In the genomic region with DNA sequence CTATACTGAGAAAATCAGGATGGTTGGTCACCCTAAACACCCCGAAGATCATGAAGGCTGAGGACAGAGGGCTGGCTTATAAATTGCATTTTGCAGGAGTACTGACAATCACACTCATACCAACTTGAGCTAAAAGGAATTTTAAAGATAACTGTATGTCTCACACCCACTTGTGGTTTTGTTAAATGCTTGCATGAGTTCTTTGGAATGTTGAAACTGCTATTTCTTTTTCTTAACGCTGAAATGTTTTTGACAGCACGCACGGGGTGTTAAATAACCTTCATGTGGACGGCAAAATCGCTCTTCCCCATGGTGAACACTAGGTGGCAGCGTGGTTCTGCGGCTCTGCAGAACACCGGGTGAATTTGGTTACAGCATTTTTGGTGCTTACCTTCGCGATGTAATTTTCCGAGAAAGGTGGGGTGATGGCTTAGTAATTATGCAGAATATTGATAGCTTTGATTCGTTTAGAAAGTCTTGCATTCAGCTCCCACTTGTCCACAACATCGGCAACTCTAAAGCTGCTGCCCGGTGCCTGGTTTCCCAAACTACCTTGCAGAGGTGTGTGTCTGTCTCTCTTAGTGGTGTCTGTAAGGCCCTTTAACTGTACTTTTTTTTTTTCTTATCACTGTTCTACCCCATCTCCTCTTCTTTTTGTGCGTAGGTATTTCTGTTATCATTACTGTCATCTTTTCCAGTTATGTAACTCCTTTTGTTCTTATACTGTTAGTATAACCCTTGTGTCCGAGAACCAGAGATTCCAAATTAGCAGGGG, we compare ENCODE assay signal across 8 cellular contexts. TPM values are rescaled to one million over a fixed set of nuclear protein-coding genes. Genes with fewer than 3 reads are reported as not detected.
A peak's percentile ranks its signal among the peaks of the same experiment; 100 is the strongest.
DNase-seq lines count a peak whose midpoint lies in the region; ATAC-seq lines count a peak whose summit lies in the region.

No MANE protein-coding gene starts in this region.

- no peak overlapping the region for H3K23ac ChIP-seq in mesendoderm (ENCODE audit: low read length)

- no peaks in the 10 kb centered on the region for H3K36me3 ChIP-seq in effector memory CD4-positive, alpha-beta T cell (ENCODE audit: control insufficient read depth, insufficient read depth, low read length)
- H3K36me3 ChIP-seq in mesendoderm (ENCODE audit: control insufficient read depth, insufficient read depth, low read length), result no peaks in the 10 kb centered on the region

- H3K4me1 ChIP-seq in effector memory CD4-positive, alpha-beta T cell (ENCODE audit: control insufficient read depth, insufficient read depth, low read length, poor library complexity, severe bottlenecking), result no peaks in the 10 kb centered on the region
- H3K4me1 ChIP-seq in mesendoderm (ENCODE audit: control insufficient read depth, low read depth, low read length), result peaks cover 3% of the 10 kb centered on the region

- no peaks in the 10 kb centered on the region for H3K27me3 ChIP-seq in effector memory CD4-positive, alpha-beta T cell (replicated peaks; ENCODE audit: control insufficient read depth, insufficient read depth, low read length, poor library complexity, severe bottlenecking)
- H3K27me3 ChIP-seq in mesendoderm (ENCODE audit: insufficient read depth, low read length, poor library complexity), result no peaks in the 10 kb centered on the region

- H4K8ac ChIP-seq in mesendoderm (ENCODE audit: low read depth, low read length), result no peak overlapping the region

- H3K27ac ChIP-seq in effector memory CD4-positive, alpha-beta T cell (ENCODE audit: insufficient read depth, low read length, poor library complexity, severe bottlenecking), result no peak overlapping the region
- H3K27ac ChIP-seq in mesendoderm (ENCODE audit: low read depth, low read length), result no peak overlapping the region

- DNase-seq in DMS153 treated with DMSO at 0.1 percent for 48 hours (lab: John Stamatoyannopoulos, UW; ENCODE audit: unreplicated experiment) (peak; percentile 27), NCI-H748 treated with DMSO at 0.1 percent for 48 hours (lab: John Stamatoyannopoulos, UW) (peak; percentile 30), mesendoderm (peak; percentile 71)
- DNase-seq in activated CD4-positive, alpha-beta T cell treated with anti-CD3 and anti-CD28 coated beads, Interleukin-2, amount 50 U/mL, for 48 hours, result peak; percentile 33 to 55
- peak; percentile 1 to 27 (median 7) for DNase-seq in effector memory CD4-positive, alpha-beta T cell
- DNase-seq in stimulated activated CD8-positive, alpha-beta memory T cell treated with anti-CD3 and anti-CD28 coated beads, Interleukin-2, amount 100 ng/mL, for 48 hours (ENCODE audit: low read depth in 2 of 2), result peak; percentile 6 to 16

- no peaks in the 10 kb centered on the region for H3K79me1 ChIP-seq in mesendoderm (ENCODE audit: low read length)

- H2BK120ac ChIP-seq in mesendoderm (ENCODE audit: low read depth, low read length), result no peak overlapping the region

- H3K4ac ChIP-seq in mesendoderm (ENCODE audit: low read depth, low read length), result no peak overlapping the region

- H2BK15ac ChIP-seq in mesendoderm (replicated peaks; ENCODE audit: low read depth), result no peak overlapping the region

- H3K4me2 ChIP-seq in mesendoderm (ENCODE audit: low read length), result no peak overlapping the region

- H3K79me2 ChIP-seq in mesendoderm (ENCODE audit: control insufficient read depth, insufficient read depth, low read length), result no peaks in the 10 kb centered on the region

- H3K9me3 ChIP-seq in effector memory CD4-positive, alpha-beta T cell (ENCODE audit: control insufficient read depth, low read length), result no peaks in the 10 kb centered on the region

- no CpG with 5 or more reads among the region's 17 CpGs for WGBS in mesendoderm (ENCODE audit: extremely low coverage, insufficient coverage, low lambda C conversion rate)

- H3K18ac ChIP-seq in mesendoderm (ENCODE audit: low read length), result no peak overlapping the region

- H4K5ac ChIP-seq in mesendoderm (ENCODE audit: low read length), result no peak overlapping the region

- H2AK5ac ChIP-seq in mesendoderm (ENCODE audit: low read length), result no peak overlapping the region

- ATAC-seq in HG03066 (IDR thresholded peaks at IDR 0.05; ENCODE audit: low read depth, unreplicated experiment), result peak; percentile 69
- ATAC-seq in HG02840 (IDR thresholded peaks at IDR 0.05; ENCODE audit: low FRiP score, unreplicated experiment), result no peak

- H2BK5ac ChIP-seq in mesendoderm (ENCODE audit: low read length), result no peak overlapping the region

- no peak overlapping the region for H3K4me3 ChIP-seq in effector memory CD4-positive, alpha-beta T cell (ENCODE audit: insufficient read depth, low read depth, low read length, poor library complexity, severe bottlenecking)
- no peak overlapping the region for H3K4me3 ChIP-seq in mesendoderm (ENCODE audit: low read length)

- H3K9ac ChIP-seq in mesendoderm (ENCODE audit: low read length), result no peak overlapping the region

- H3K56ac ChIP-seq in mesendoderm (ENCODE audit: low read length), result no peak overlapping the region

RNA-seq across cellular contexts. Expression of a gene that starts 51.7 kb away (rescaled TPM):
- 4.1 TPM for polyA plus RNA-seq in mesendoderm (2013, experiment 1 of 2)
- 4.5 TPM for polyA plus RNA-seq in mesendoderm (2013, experiment 2 of 2)

Comparison
In these comparisons a context has a peak if more than half of its experiments do, and no peak if none do; other contexts are left out.
1. DNase-seq: peak in every context shown above with its lines; median percentile 71 in mesendoderm; 44 in activated CD4-positive, alpha-beta T cell treated with anti-CD3 and anti-CD28 coated beads, Interleukin-2, amount 50 U/mL, for 48 hours; 30 in NCI-H748 treated with DMSO at 0.1 percent for 48 hours; 27 in DMS153 treated with DMSO at 0.1 percent for 48 hours; 11 in stimulated activated CD8-positive, alpha-beta memory T cell treated with anti-CD3 and anti-CD28 coated beads, Interleukin-2, amount 100 ng/mL, for 48 hours; 7 in effector memory CD4-positive, alpha-beta T cell.